Comparison of ENCODE assay signal across 27 cellular contexts in genomic region chr4:168119870-168120269, GRCh38. TPM values are rescaled to one million over a fixed set of nuclear protein-coding genes. Genes with fewer than 3 reads are reported as not detected.
"Had no signal": no experiment of that assay in that cellular context is flagged by ENCODE, and none has a peak within 500 bp of the region (broad histone marks: within the 10 kb centered on the region; RNA-seq: fewer than 3 reads in every experiment).

No MANE protein-coding gene starts in this region.

- H3K27ac Mint-ChIP-seq: activated CD8-positive, alpha-beta T cell treated with anti-CD3 and anti-CD28 coated beads, Interleukin-2, amount 10 ng/mL, durations not matched to agents 7 days and 5 days; activated naive CD4-positive, alpha-beta T cell treated with anti-CD3 and anti-CD28 coated beads, Interleukin-2, amount 50 U/mL, for 72 hours; activated naive CD8-positive, alpha-beta T cell treated with anti-CD3 and anti-CD28 coated beads, Interleukin-2, amount 50 U/mL, for 24 hours; activated T-cell treated with anti-CD3 and anti-CD28 coated beads, Interleukin-2, amount 50 U/mL, for 24 hours; brain; T-helper 1 cell treated with Interleukin-12 subunit alpha and Interleukin-12 subunit beta and Interleukin-4 antibody, amounts not matched to agents 30 μg/mL and 1 μg/mL, for 36 hours; WTC11 had no signal

- H3K36me3 ChIP-seq: cardiac muscle cell, Peyer's patch, SJSA1 had no signal

- H3K36me3 Mint-ChIP-seq: activated naive CD4-positive, alpha-beta T cell treated with anti-CD3 and anti-CD28 coated beads, Interleukin-2, amount 50 U/mL, for 72 hours; brain; WTC11 had no signal

- H3K27me3 ChIP-seq: cardiac muscle cell, Peyer's patch, SJSA1 had no signal

- H3K27ac ChIP-seq: cardiac muscle cell, Peyer's patch, SJSA1 had no signal

- H3K9me3 ChIP-seq: Peyer's patch, SJSA1 had no signal

- H3K4me3 Mint-ChIP-seq: activated CD8-positive, alpha-beta T cell treated with anti-CD3 and anti-CD28 coated beads, Interleukin-2, amount 10 ng/mL, durations not matched to agents 7 days and 5 days; activated naive CD8-positive, alpha-beta T cell treated with anti-CD3 and anti-CD28 coated beads, Interleukin-2, amount 50 U/mL, for 24 hours; activated T-cell treated with anti-CD3 and anti-CD28 coated beads, Interleukin-2, amount 50 U/mL, for 24 hours; brain; T-helper 1 cell treated with Interleukin-12 subunit alpha and Interleukin-12 subunit beta and Interleukin-4 antibody, amounts not matched to agents 30 μg/mL and 1 μg/mL, for 36 hours; WTC11 had no signal

- H3K4me1 Mint-ChIP-seq: activated naive CD8-positive, alpha-beta T cell treated with anti-CD3 and anti-CD28 coated beads, Interleukin-2, amount 50 U/mL, for 24 hours; brain had no signal

- H3K4me1 ChIP-seq: Peyer's patch had no signal

- H3K27me3 Mint-ChIP-seq: brain had no signal

- DNase-seq: activated CD4-positive, alpha-beta T cell treated with anti-CD3 and anti-CD28 coated beads for 48 hours; activated CD4-positive, alpha-beta T cell treated with anti-CD3 and anti-CD28 coated beads, Interleukin-2, amount 50 U/mL, for 4 hours; activated CD4-positive, CD25-positive, alpha-beta regulatory T cell treated with anti-CD3 and anti-CD28 coated beads, Interleukin-2, amount 50 U/mL, for 72 hours; activated CD8-positive, alpha-beta memory T cell treated with anti-CD3 and anti-CD28 coated beads, Interleukin-2, amount 50 U/mL, for 48 hours; activated CD8-positive, alpha-beta T cell treated with anti-CD3 and anti-CD28 coated beads, Interleukin-2, amount 10 ng/mL, durations not matched to agents 7 days and 5 days; activated effector memory CD4-positive, alpha-beta T cell treated with anti-CD3 and anti-CD28 coated beads, Interleukin-2, amount 50 U/mL, for 16 hours; activated naive CD4-positive, alpha-beta T cell treated with Interleukin-2 at 50 U/mL for 16 hours; activated naive CD8-positive, alpha-beta T cell treated with anti-CD3 and anti-CD28 coated beads, Interleukin-2, amount 50 U/mL, for 24 hours; activated T-cell treated with anti-CD3 and anti-CD28 coated beads, Interleukin-2, amount 50 U/mL, for 24 hours; amygdala; Karpas-422; NCI-H1048; NCI-H146; NCI-H187 treated with DMSO at 0.1 percent for 48 hours; NCI-H2081 treated with DMSO at 0.1 percent for 48 hours; NCI-H446; NCI-H524; Peyer's patch; SHP77 had no signal

- ATAC-seq: activated CD8-positive, alpha-beta T cell treated with anti-CD3 and anti-CD28 coated beads, Interleukin-2, amount 10 ng/mL, durations not matched to agents 7 days and 5 days; activated naive CD4-positive, alpha-beta T cell treated with anti-CD3 and anti-CD28 coated beads, Interleukin-2, amount 50 U/mL, for 72 hours; activated naive CD8-positive, alpha-beta T cell treated with anti-CD3 and anti-CD28 coated beads, Interleukin-2, amount 50 U/mL, for 24 hours; SK-N-SH treated with all-trans-retinoic acid at 6 μM for 48 hours; WTC11 had no signal

- H3K4me3 ChIP-seq: cardiac muscle cell, Peyer's patch, SJSA1 had no signal

- H3K9me3 Mint-ChIP-seq: activated naive CD8-positive, alpha-beta T cell treated with anti-CD3 and anti-CD28 coated beads, Interleukin-2, amount 50 U/mL, for 24 hours; activated T-cell treated with anti-CD3 and anti-CD28 coated beads, Interleukin-2, amount 50 U/mL, for 24 hours; T-helper 1 cell treated with Interleukin-12 subunit alpha and Interleukin-12 subunit beta and Interleukin-4 antibody, amounts not matched to agents 30 μg/mL and 1 μg/mL, for 36 hours had no signal

RNA-seq across cellular contexts. Expression of gene ANXA10, which starts 27.5 kb away (rescaled TPM):
- total RNA-seq: activated CD8-positive, alpha-beta T cell treated with anti-CD3 and anti-CD28 coated beads, Interleukin-2, amount 10 ng/mL, durations not matched to agents 7 days and 5 days; activated naive CD4-positive, alpha-beta T cell treated with anti-CD3 and anti-CD28 coated beads, Interleukin-2, amount 50 U/mL, for 72 hours; astrocyte; cardiac muscle cell; Peyer's patch; WTC11 had no signal
- polyA plus RNA-seq: cardiac muscle cell had no signal
